ENCODE assay signal across 10 cellular contexts in genomic region chr1:219927956-219928790, GRCh38. TPM values are rescaled to one million over a fixed set of nuclear protein-coding genes. Genes with fewer than 3 reads are reported as not detected.
DNase-seq lines count a peak whose midpoint lies in the region; ATAC-seq, FAIRE-seq and TF ChIP-seq lines count a peak whose summit lies in the region.
"Had no signal": no experiment of that assay in that cellular context is flagged by ENCODE, and none has a peak within 500 bp of the region (broad histone marks: within the 10 kb centered on the region; RNA-seq: fewer than 3 reads in every experiment).

SLC30A10 (minus strand) TSS chr1:219928557; CDS start chr1:219928440, 117 bp downstream.

- peak within 1 kb of the TSS; percentile 92 for H2AFZ ChIP-seq in endothelial cell of umbilical vein (ENCODE audit: low read depth, low read length)

- no peak within 1 kb of the TSS for H3K9ac ChIP-seq in endothelial cell of umbilical vein (replicated peaks; ENCODE audit: extremely low read depth, insufficient read depth, low read length)
- H3K9ac ChIP-seq: KMS-11 had no signal

- H3K27ac ChIP-seq in Peyer's patch (peak within 1 kb of the TSS in 2 of 4 donors; percentile 72 to 83), endothelial cell of umbilical vein (ENCODE audit: insufficient read depth, low read depth, low read length) (no peak within 1 kb of the TSS), tibial nerve (no peak within 1 kb of the TSS)
- H3K27ac ChIP-seq: KMS-11 had no signal

- H3K4me3 Mint-ChIP-seq in Calu3 (ENCODE audit: low read depth, unreplicated experiment) (peak within 1 kb of the TSS; percentile 91), mesothelial cell of epicardium (peak within 1 kb of the TSS; percentile 82)

- CTCF ChIA-PET in Calu3 (lab: Charles Lee): interaction anchor here (0.9 kb wide), 1 partner anchor 11 kb away, joined by 3 read pairs; no protein-coding TSS in a partner anchor
- CTCF ChIA-PET in endothelial cell of umbilical vein (lab: Charles Lee): interaction anchor here (0.6 kb wide), 1 partner anchor 17 kb away, joined by 4 read pairs; no protein-coding TSS in a partner anchor

- H3K4me3 ChIP-seq in Peyer's patch (peak within 1 kb of the TSS; percentile 32 to 68 (median 50)), endothelial cell of umbilical vein (replicated peaks in 1 of 3; ENCODE audit: insufficient read depth in 1 of 3, low read depth in 1 of 3, low read length in 3 of 3) (peak within 1 kb of the TSS; percentile 1 to 29 (median 3)), tibial nerve (peak within 1 kb of the TSS; percentile 16 to 55 (median 27))

- H3K36me3 Mint-ChIP-seq in Calu3 (ENCODE audit: insufficient read depth, unreplicated experiment): peaks cover 18% of the 10 kb centered on the region
- no peaks in the 10 kb centered on the region for H3K36me3 Mint-ChIP-seq in mesothelial cell of epicardium

- no peak for TF ChIP-seq CTCF in Calu3 (IDR thresholded peaks at IDR 0.05; ENCODE audit: unreplicated experiment)
- TF ChIP-seq CTCF in Peyer's patch (IDR thresholded peaks at IDR 0.05): no peak
- peak in 1 of 2 donors; percentile 4 for TF ChIP-seq CTCF in endothelial cell of umbilical vein (IDR thresholded peaks at IDR 0.05; ENCODE audit: extremely low read depth in 1 of 2, insufficient read depth in 1 of 2, low read depth in 1 of 2, low read length in 2 of 2)
- TF ChIP-seq CTCF in mesothelial cell of epicardium (IDR thresholded peaks at IDR 0.05; ENCODE audit: unreplicated experiment): no peak
- no peak for TF ChIP-seq CTCF in tibial nerve (IDR thresholded peaks at IDR 0.05)

- H3K4me2 ChIP-seq in endothelial cell of umbilical vein (ENCODE audit: insufficient read depth, low read length): peak within 1 kb of the TSS; percentile 11
- H3K4me2 ChIP-seq: KMS-11 had no signal

- dilution Hi-C loops in endothelial cell of umbilical vein (cut with MboI; ENCODE audit: extremely low pct_ligation_motif_present, low sequenced_read_pairs): no loop called here

- peaks cover 16% of the 10 kb centered on the region for H3K4me1 Mint-ChIP-seq in Calu3 (ENCODE audit: low read depth, unreplicated experiment)
- peaks cover 11% of the 10 kb centered on the region for H3K4me1 Mint-ChIP-seq in mesothelial cell of epicardium

- H3K4me1 ChIP-seq in Peyer's patch (peaks cover 0 to 21% (median 4%) of the 10 kb centered on the region in 4 donors), endothelial cell of umbilical vein (ENCODE audit: control insufficient read depth, extremely low read depth, insufficient read depth, low read length) (peaks cover 8% of the 10 kb centered on the region), tibial nerve (peaks cover 0 to 12% (median 0%) of the 10 kb centered on the region in 4 donors)

- H3K79me2 ChIP-seq in endothelial cell of umbilical vein (ENCODE audit: control insufficient read depth, insufficient read depth, low read length): no peaks in the 10 kb centered on the region

- no peaks in the 10 kb centered on the region for H4K20me1 ChIP-seq in endothelial cell of umbilical vein (replicated peaks; ENCODE audit: control insufficient read depth, extremely low read depth, insufficient read depth, low read length)

- DNase-seq in Calu3 (peak; percentile 50), Peyer's patch (peak in 2 of 3 donors; percentile 74 to 85), endothelial cell of umbilical vein (ENCODE audit: low read depth, low spot score) (peak; percentile 9), mesothelial cell of epicardium (ENCODE audit: low spot score in 2 of 2, unreplicated experiment in 2 of 2) (peak; percentile 29 to 54), tibial nerve (ENCODE audit: low spot score in 2 of 2) (no peak), T1000 (lab: John Stamatoyannopoulos, UW) (no peak)
- no peak for DNase-seq in activated effector memory CD4-positive, alpha-beta T cell treated with Interleukin-2 at 50 U/mL for 16 hours

- H3K36me3 ChIP-seq in Peyer's patch: no peaks in the 10 kb centered on the region
- H3K36me3 ChIP-seq in endothelial cell of umbilical vein (ENCODE audit: control insufficient read depth in 2 of 2, extremely low read depth in 1 of 2, insufficient read depth in 2 of 2, low read length in 2 of 2): no peaks in the 10 kb centered on the region
- no peaks in the 10 kb centered on the region for H3K36me3 ChIP-seq in tibial nerve

- TF ChIP-seq POLR2A in Peyer's patch (IDR thresholded peaks at IDR 0.05): peak; percentile 61 to 81
- TF ChIP-seq POLR2A in endothelial cell of umbilical vein (IDR thresholded peaks at IDR 0.05; ENCODE audit: low read depth, low read length): no peak
- TF ChIP-seq POLR2A in tibial nerve (IDR thresholded peaks at IDR 0.05): no peak

- H3K9me3 ChIP-seq in Peyer's patch (no peaks in the 10 kb centered on the region), endothelial cell of umbilical vein (replicated peaks; ENCODE audit: control insufficient read depth, insufficient read depth, low read length) (no peaks in the 10 kb centered on the region), tibial nerve (no peaks in the 10 kb centered on the region)

- no peaks in the 10 kb centered on the region for H3K9me1 ChIP-seq in endothelial cell of umbilical vein (replicated peaks; ENCODE audit: control insufficient read depth, extremely low read depth, insufficient read depth, low read length)

- BruUV-seq in Calu3 (replicated peaks; lab: Mats Ljungman, UMichigan): no TSS peak
- BruUV-seq in endothelial cell of umbilical vein (replicated peaks; lab: Mats Ljungman, UMichigan): no TSS peak

- H3K27me3 Mint-ChIP-seq in Calu3 (ENCODE audit: unreplicated experiment) (peaks cover 25% of the 10 kb centered on the region), mesothelial cell of epicardium (ENCODE audit: low read depth) (peaks cover 47% of the 10 kb centered on the region)

- POLR2A ChIA-PET in endothelial cell of umbilical vein (lab: Charles Lee): no interaction called here

- FAIRE-seq in endothelial cell of umbilical vein (lab: Jason Lieb, UNC): no peak

- WGBS in tibial nerve, 2 donors: 0 to 1% methylated on average over 43 to 54 of the region's 91 CpGs

- H3K9me3 Mint-ChIP-seq in Calu3 (ENCODE audit: low read depth, unreplicated experiment) (no peaks in the 10 kb centered on the region), mesothelial cell of epicardium (no peaks in the 10 kb centered on the region)

- H3K27me3 ChIP-seq in Peyer's patch: peaks cover 0 to 9% of the 10 kb centered on the region in 2 donors
- H3K27me3 ChIP-seq in endothelial cell of umbilical vein (ENCODE audit: control insufficient read depth in 2 of 2, insufficient read depth in 2 of 2, low read length in 2 of 2): peaks cover 12 to 26% of the 10 kb centered on the region in 2 experiments
- H3K27me3 ChIP-seq in tibial nerve: peaks cover 0 to 29% of the 10 kb centered on the region in 2 donors

- H3K27ac Mint-ChIP-seq in Calu3 (ENCODE audit: unreplicated experiment) (peak within 1 kb of the TSS; percentile 28), mesothelial cell of epicardium (no peak within 1 kb of the TSS)

- ATAC-seq in GM21723 (IDR thresholded peaks at IDR 0.05; ENCODE audit: unreplicated experiment): peak; percentile 73

- intact Hi-C loops in Calu3 (cut with micrococcal nuclease; ENCODE audit: unreplicated experiment) (no loop called here), endothelial cell of umbilical vein (cut with micrococcal nuclease) (no loop called here)

- no peak for TF ChIP-seq EP300 in tibial nerve (IDR thresholded peaks at IDR 0.05)

TF ChIP-seq in endothelial cell of umbilical vein, 7 proteins besides CTCF, POLR2A, EP300 and RAD21:
- TF ChIP-seq EZH2 (IDR thresholded peaks at IDR 0.05; ENCODE audit: borderline replicate concordance, low read depth, low read length, severe bottlenecking) (peak; percentile 42), POLR2AphosphoS5 (IDR thresholded peaks at IDR 0.05; ENCODE audit: insufficient read depth, low read depth, low read length) (no peak)

RNA-seq across cellular contexts. Expression of gene SLC30A10, which starts in this region (rescaled TPM):
- 0.32 TPM in 1 of 2 replicates, not detected in the other for total RNA-seq in Calu3 (2022)
- total RNA-seq in Peyer's patch: 10 to 100 TPM in 3 of 4 donors, 1 to 10 TPM in 1; 2.5 to 31.9 (median 16.2) TPM
- not detected in 2 replicates for total RNA-seq in endothelial cell of umbilical vein
- not detected in 2 replicates for polyA plus RNA-seq in endothelial cell of umbilical vein
- polyA plus RNA-seq in endothelial cell of umbilical vein (2011; cell fraction: cytosol; rRNA removed): not detected in 2 replicates
- polyA plus RNA-seq in endothelial cell of umbilical vein (2011; cell fraction: nucleus; rRNA removed): not detected in 2 replicates
- not detected in 2 replicates for polyA plus RNA-seq in endothelial cell of umbilical vein (2012)
- polyA minus RNA-seq in endothelial cell of umbilical vein: 0.19 TPM in 1 of 2 replicates, not detected in the other
- not detected for polyA minus RNA-seq in endothelial cell of umbilical vein (2011; cell fraction: cytosol; rRNA and poly(A)+ RNA removed)
- polyA minus RNA-seq in endothelial cell of umbilical vein (2011; cell fraction: nucleus; rRNA and poly(A)+ RNA removed): not detected in 2 replicates
- 0.90 to 1.6 TPM (median 1.1 TPM) in 3 replicates for total RNA-seq in mesothelial cell of epicardium
- total RNA-seq in tibial nerve: 1 to 10 TPM in 1 of 4 donors, under 1 TPM in 1, not detected in 2; 0.63 to 1.4 TPM
- total RNA-seq: mononuclear cell had no signal

Comparison
In these comparisons a context has a peak if more than half of its experiments do, and no peak if none do; other contexts are left out.
1. Peak in DNase-seq in Calu3; RNA of the gene not detected or under 1 TPM.
2. Peak in DNase-seq, H3K4me3 ChIP-seq and H3K4me2 ChIP-seq in endothelial cell of umbilical vein; RNA of the gene not detected or under 1 TPM.
3. DNase-seq: peak in Peyer's patch (2 of 3) and mesothelial cell of epicardium (2 of 2); none in tibial nerve (0 of 2), activated effector memory CD4-positive, alpha-beta T cell treated with Interleukin-2 at 50 U/mL for 16 hours (single experiment) and T1000 (single experiment).
4. POLR2A ChIP-seq: peak in Peyer's patch (2 of 2); none in endothelial cell of umbilical vein (single experiment) and tibial nerve (0 of 2).
5. Peak in every context shown above with its lines, with median percentiles within 50 percentile points of each other: H3K4me3 ChIP-seq.